17 cellular contexts compared by ENCODE assay signal in genomic region chr2:42064417-42064942, GRCh38. TPM values are rescaled to one million over a fixed set of nuclear protein-coding genes. Genes with fewer than 3 reads are reported as not detected.
A peak's percentile ranks its signal among the peaks of the same experiment; 100 is the strongest.
DNase-seq lines count a peak whose midpoint lies in the region; ATAC-seq and TF ChIP-seq lines count a peak whose summit lies in the region.
"Had no signal": no experiment of that assay in that cellular context is flagged by ENCODE, and none has a peak within 500 bp of the region (broad histone marks: within the 10 kb centered on the region; RNA-seq: fewer than 3 reads in every experiment).

No MANE protein-coding gene starts in this region.

- H3K4me3 Mint-ChIP-seq in type B pancreatic cell = no peak overlapping the region
- H3K4me3 Mint-ChIP-seq in CD4-positive, alpha-beta T cell = no peak overlapping the region
- H3K4me3 Mint-ChIP-seq: activated naive CD4-positive, alpha-beta T cell treated with anti-CD3 and anti-CD28 coated beads for 36 hours; CD4-positive, CD25-positive, alpha-beta regulatory T cell; neural crest cell had no signal

- peak overlapping the region; percentile 77 for H3K27ac Mint-ChIP-seq in type B pancreatic cell
- no peak overlapping the region for H3K27ac Mint-ChIP-seq in CD4-positive, alpha-beta T cell
- H3K27ac Mint-ChIP-seq: activated naive CD4-positive, alpha-beta T cell treated with anti-CD3 and anti-CD28 coated beads for 36 hours had no signal

- POLR2A ChIA-PET in CD4-positive, alpha-beta T cell (lab: Charles Lee) = no interaction called here

- peaks cover under 1% of the 10 kb centered on the region; the same call in 1 of the 2 replicates for H3K36me3 ChIP-seq in HUES48 (ENCODE audit: control insufficient read depth, insufficient read depth, low read length)
- H3K36me3 ChIP-seq: WERI-Rb-1 had no signal

- H3K27me3 ChIP-seq in HUES48 (ENCODE audit: control insufficient read depth, insufficient read depth, low read length) = no peaks in the 10 kb centered on the region
- H3K27me3 ChIP-seq in CD4-positive, alpha-beta T cell (ENCODE audit: control insufficient read depth, insufficient read depth, low read length) = peaks cover 11% of the 10 kb centered on the region
- H3K27me3 ChIP-seq: Peyer's patch had no signal

- H3K27ac ChIP-seq in HUES48 (ENCODE audit: low read depth, low read length) = peak overlapping the region; percentile 7
- peak overlapping the region; percentile 71 to 88 for H3K27ac ChIP-seq in coronary artery
- H3K27ac ChIP-seq in CD4-positive, alpha-beta T cell (ENCODE audit: low read depth, low read length) = no peak overlapping the region
- H3K27ac ChIP-seq: left ventricle myocardium inferior, skin epidermis, WERI-Rb-1 had no signal

- no peak for TF ChIP-seq CTCF in coronary artery (IDR thresholded peaks at IDR 0.05)
- TF ChIP-seq CTCF in type B pancreatic cell (conservative IDR thresholded peaks at IDR 0.05) = no peak
- no peak for TF ChIP-seq CTCF in CD4-positive, alpha-beta T cell (IDR thresholded peaks at IDR 0.05)

- no peak for DNase-seq in coronary artery (ENCODE audit: low spot score)
- DNase-seq in mucosa of gallbladder (ENCODE audit: low spot score) = peak; percentile 45
- no peak for DNase-seq in type B pancreatic cell (ENCODE audit: extremely low spot score, unreplicated experiment)
- no peak for DNase-seq in middle frontal gyrus (ENCODE audit: extremely low spot score, low spot score)
- no peak for DNase-seq in CD4-positive, alpha-beta T cell
- DNase-seq: activated naive CD4-positive, alpha-beta T cell treated with anti-CD3 and anti-CD28 coated beads for 36 hours; CD4-positive, CD25-positive, alpha-beta regulatory T cell; Karpas-422; left ventricle myocardium inferior; NCI-H526; SW 1271 had no signal

- 0 out of 2 replicates have a peak, but pooled peaks cover 5% of the 10 kb centered on the region for H3K4me1 ChIP-seq in HUES48 (ENCODE audit: control insufficient read depth, insufficient read depth, low read length)

- no peaks in the 10 kb centered on the region for H3K9me3 ChIP-seq in HUES48 (ENCODE audit: control insufficient read depth, insufficient read depth, low read length)
- no peaks in the 10 kb centered on the region for H3K9me3 ChIP-seq in CD4-positive, alpha-beta T cell (ENCODE audit: control insufficient read depth, low read length)
- H3K9me3 ChIP-seq: left ventricle myocardium inferior, Peyer's patch had no signal

- intact Hi-C loops in CD4-positive, alpha-beta T cell (cut with DNase I, micrococcal nuclease) = no loop called here

- ATAC-seq in HG02798 (IDR thresholded peaks at IDR 0.05; ENCODE audit: poor library complexity, unreplicated experiment) = no peak
- no peak for ATAC-seq in CD4-positive, alpha-beta T cell (ENCODE audit: poor library complexity)

- H3K36me3 Mint-ChIP-seq in type B pancreatic cell = no peaks in the 10 kb centered on the region
- H3K36me3 Mint-ChIP-seq in CD4-positive, alpha-beta T cell (ENCODE audit: low read depth) = no peaks in the 10 kb centered on the region
- H3K36me3 Mint-ChIP-seq: CD4-positive, CD25-positive, alpha-beta regulatory T cell had no signal

- H3K4me3 ChIP-seq in HUES48 (ENCODE audit: low read depth, low read length) (no peak overlapping the region), coronary artery (no peak overlapping the region)
- H3K4me3 ChIP-seq: left ventricle myocardium inferior, Peyer's patch, skin epidermis had no signal

- no peaks in the 10 kb centered on the region for H3K9me3 Mint-ChIP-seq in type B pancreatic cell
- no peaks in the 10 kb centered on the region for H3K9me3 Mint-ChIP-seq in CD4-positive, alpha-beta T cell
- H3K9me3 Mint-ChIP-seq: activated naive CD4-positive, alpha-beta T cell treated with anti-CD3 and anti-CD28 coated beads for 36 hours; neural crest cell had no signal

- H3K4me1 Mint-ChIP-seq in type B pancreatic cell (ENCODE audit: unreplicated experiment) = peaks cover 40% of the 10 kb centered on the region
- no peaks in the 10 kb centered on the region for H3K4me1 Mint-ChIP-seq in CD4-positive, alpha-beta T cell (ENCODE audit: low read depth)
- H3K4me1 Mint-ChIP-seq: CD4-positive, CD25-positive, alpha-beta regulatory T cell had no signal

- CTCF ChIA-PET in CD4-positive, alpha-beta T cell (lab: Charles Lee) = no interaction called here

- H3K9ac ChIP-seq in HUES48 (ENCODE audit: low read depth, low read length) = no peak overlapping the region

- peaks cover 1% of the 10 kb centered on the region for H3K27me3 Mint-ChIP-seq in type B pancreatic cell
- H3K27me3 Mint-ChIP-seq in CD4-positive, alpha-beta T cell = peaks cover 31% of the 10 kb centered on the region

RNA-seq across cellular contexts. Expression of gene PKDCC, which starts 16.7 kb away (rescaled TPM):
- total RNA-seq in mucosa of gallbladder (128 TPM), type B pancreatic cell (ENCODE audit: low replicate concordance) (81.8 and 158 TPM in 2 replicates)
- not detected for total RNA-seq in CD4-positive, alpha-beta T cell
- total RNA-seq: activated naive CD4-positive, alpha-beta T cell treated with anti-CD3 and anti-CD28 coated beads for 36 hours; CD4-positive, CD25-positive, alpha-beta regulatory T cell had no signal

Comparison
In these comparisons a context has a peak if more than half of its experiments do, and no peak if none do; other contexts are left out.
1. RNA of gene PKDCC, which starts 16.7 kb away (total RNA-seq): 81.8 to 158 TPM in type B pancreatic cell and 128 TPM in mucosa of gallbladder (single experiment); not detected in CD4-positive, alpha-beta T cell; every median in the first group is over 10 times any median in the second.